Comparison of ENCODE assay signal across 11 cellular contexts in genomic region chr22:24810043-24810749, GRCh38. TPM values are rescaled to one million over a fixed set of nuclear protein-coding genes. Genes with fewer than 3 reads are reported as not detected.
A peak's percentile ranks its signal among the peaks of the same experiment; 100 is the strongest.
DNase-seq lines count a peak whose midpoint lies in the region; ATAC-seq and TF ChIP-seq lines count a peak whose summit lies in the region.
"Had no signal": no experiment of that assay in that cellular context is flagged by ENCODE, and none has a peak within 500 bp of the region (broad histone marks: within the 10 kb centered on the region; RNA-seq: fewer than 3 reads in every experiment).

No MANE protein-coding gene starts in this region.

- no peaks in the 10 kb centered on the region for H4K20me1 ChIP-seq in neural cell (ENCODE audit: insufficient read depth)

- H3K36me3 ChIP-seq in neural cell (ENCODE audit: insufficient read depth, low read length): no peaks in the 10 kb centered on the region

- no peaks in the 10 kb centered on the region for H3K9me2 ChIP-seq in neural cell (ENCODE audit: insufficient read depth, low read length)

- H3F3A ChIP-seq in neural cell (ENCODE audit: insufficient read depth, low read length, poor library complexity, severe bottlenecking): peaks cover 8% of the 10 kb centered on the region

- no peaks in the 10 kb centered on the region for H3K27me3 ChIP-seq in neural cell (ENCODE audit: insufficient read depth, low read depth, low read length)

- H3K4me3 ChIP-seq in neural cell (ENCODE audit: low read length): peak overlapping the region; percentile 49

- H3K27ac ChIP-seq in neural cell (ENCODE audit: low read length): peak overlapping the region; percentile 86

- peak overlapping the region; percentile 53 for H3K9ac ChIP-seq in neural cell (ENCODE audit: low read length)

- in situ Hi-C loops in Caki2 (cut with HindIII; ENCODE audit: low pct_unique_long_range_greater_than_20kb, low sequenced_read_pairs): no loop called here

- no peak for TF ChIP-seq RAD21 in neural cell (conservative IDR thresholded peaks at IDR 0.05)

- no peak for ATAC-seq in GM19467 (IDR thresholded peaks at IDR 0.05; ENCODE audit: unreplicated experiment)
- ATAC-seq in GM19324 (IDR thresholded peaks at IDR 0.05; ENCODE audit: low FRiP score, unreplicated experiment): no peak

- DNase-seq in Caki2 (ENCODE audit: low read depth) (peak; percentile 32), NCI-H146 (lab: John Stamatoyannopoulos, UW) (peak; percentile 62), cerebellar nuclear complex (lab: John Stamatoyannopoulos, UW) (peak; percentile 88 to 90), activated gamma-delta T cell treated with Interleukin-2 at 50 U/mL for 16 hours (no peak)
- DNase-seq in activated CD4-positive, alpha-beta T cell treated with anti-CD3 and anti-CD28 coated beads, Interleukin-2, amount 50 U/mL, for 4 hours: no peak
- DNase-seq: effector memory CD4-positive, alpha-beta T cell had no signal

- TF ChIP-seq CTCF in neural cell (IDR thresholded peaks at IDR 0.05; ENCODE audit: poor library complexity, severe bottlenecking): no peak

- peak; percentile 10 for TF ChIP-seq EP300 in neural cell (conservative IDR thresholded peaks at IDR 0.05; ENCODE audit: poor library complexity, severe bottlenecking)

- H3K79me2 ChIP-seq in neural cell (replicated peaks; ENCODE audit: insufficient read depth, low read length): no peaks in the 10 kb centered on the region

- peak overlapping the region; percentile 74 for H2AFZ ChIP-seq in neural cell (ENCODE audit: low read depth, low read length)

- no peaks in the 10 kb centered on the region for H3K9me3 ChIP-seq in neural cell (ENCODE audit: low read length)

- peak overlapping the region; percentile 63 for H3K4me2 ChIP-seq in neural cell (ENCODE audit: low read length)

TF ChIP-seq in neural cell, 6 proteins besides CTCF, POLR2A, EP300 and RAD21:
- TF ChIP-seq SMC3 (conservative IDR thresholded peaks at IDR 0.05; ENCODE audit: poor library complexity) (no peak), MXI1 (conservative IDR thresholded peaks at IDR 0.05; ENCODE audit: poor library complexity, severe bottlenecking) (peak; percentile 49), POLR2AphosphoS5 (IDR thresholded peaks at IDR 0.05) (peak; percentile 53)
- TF ChIP-seq, protein P1, sequence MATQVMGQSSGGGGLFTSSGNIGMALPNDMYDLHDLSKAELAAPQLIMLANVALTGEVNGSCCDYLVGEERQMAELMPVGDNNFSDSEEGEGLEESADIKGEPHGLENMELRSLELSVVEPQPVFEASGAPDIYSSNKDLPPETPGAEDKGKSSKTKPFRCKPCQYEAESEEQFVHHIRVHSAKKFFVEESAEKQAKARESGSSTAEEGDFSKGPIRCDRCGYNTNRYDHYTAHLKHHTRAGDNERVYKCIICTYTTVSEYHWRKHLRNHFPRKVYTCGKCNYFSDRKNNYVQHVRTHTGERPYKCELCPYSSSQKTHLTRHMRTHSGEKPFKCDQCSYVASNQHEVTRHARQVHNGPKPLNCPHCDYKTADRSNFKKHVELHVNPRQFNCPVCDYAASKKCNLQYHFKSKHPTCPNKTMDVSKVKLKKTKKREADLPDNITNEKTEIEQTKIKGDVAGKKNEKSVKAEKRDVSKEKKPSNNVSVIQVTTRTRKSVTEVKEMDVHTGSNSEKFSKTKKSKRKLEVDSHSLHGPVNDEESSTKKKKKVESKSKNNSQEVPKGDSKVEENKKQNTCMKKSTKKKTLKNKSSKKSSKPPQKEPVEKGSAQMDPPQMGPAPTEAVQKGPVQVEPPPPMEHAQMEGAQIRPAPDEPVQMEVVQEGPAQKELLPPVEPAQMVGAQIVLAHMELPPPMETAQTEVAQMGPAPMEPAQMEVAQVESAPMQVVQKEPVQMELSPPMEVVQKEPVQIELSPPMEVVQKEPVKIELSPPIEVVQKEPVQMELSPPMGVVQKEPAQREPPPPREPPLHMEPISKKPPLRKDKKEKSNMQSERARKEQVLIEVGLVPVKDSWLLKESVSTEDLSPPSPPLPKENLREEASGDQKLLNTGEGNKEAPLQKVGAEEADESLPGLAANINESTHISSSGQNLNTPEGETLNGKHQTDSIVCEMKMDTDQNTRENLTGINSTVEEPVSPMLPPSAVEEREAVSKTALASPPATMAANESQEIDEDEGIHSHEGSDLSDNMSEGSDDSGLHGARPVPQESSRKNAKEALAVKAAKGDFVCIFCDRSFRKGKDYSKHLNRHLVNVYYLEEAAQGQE (IDR thresholded peaks at IDR 0.05; ENCODE audit: borderline replicate concordance): peak; percentile 39

RNA-seq across cellular contexts. Expression of gene SGSM1, which starts 4.2 kb away (rescaled TPM):
- 0.06 and 0.27 TPM in 2 replicates for total RNA-seq in Caki2 (2014; rRNA removed; shearing (Covaris generic); ENCODE audit: low replicate concordance)
- polyA plus RNA-seq in neural cell: 7.5 and 9.2 TPM in 2 replicates
- 12.9 and 13.2 TPM in 2 replicates for polyA minus RNA-seq in neural cell

RNA-seq across cellular contexts. Expression of gene PIWIL3, which starts 35.7 kb away (rescaled TPM):
- total RNA-seq in Caki2 (2014; rRNA removed; shearing (Covaris generic); ENCODE audit: low replicate concordance): not detected in 2 replicates
- 0.14 and 0.16 TPM in 2 replicates for polyA plus RNA-seq in neural cell
- polyA minus RNA-seq in neural cell: 0.24 TPM in 1 of 2 replicates, not detected in the other
- total RNA-seq: lung microvascular endothelial cell, urinary bladder had no signal
- polyA plus RNA-seq: urinary bladder had no signal

Comparison
In these comparisons a context has a peak if more than half of its experiments do, and no peak if none do; other contexts are left out.
1. DNase-seq: peak in Caki2 (single experiment), NCI-H146 (single experiment) and cerebellar nuclear complex (2 of 2); none in activated gamma-delta T cell treated with Interleukin-2 at 50 U/mL for 16 hours (single experiment) and activated CD4-positive, alpha-beta T cell treated with anti-CD3 and anti-CD28 coated beads, Interleukin-2, amount 50 U/mL, for 4 hours (0 of 2).